Comparison of ENCODE assay signal across 12 cellular contexts in the genomic region with DNA sequence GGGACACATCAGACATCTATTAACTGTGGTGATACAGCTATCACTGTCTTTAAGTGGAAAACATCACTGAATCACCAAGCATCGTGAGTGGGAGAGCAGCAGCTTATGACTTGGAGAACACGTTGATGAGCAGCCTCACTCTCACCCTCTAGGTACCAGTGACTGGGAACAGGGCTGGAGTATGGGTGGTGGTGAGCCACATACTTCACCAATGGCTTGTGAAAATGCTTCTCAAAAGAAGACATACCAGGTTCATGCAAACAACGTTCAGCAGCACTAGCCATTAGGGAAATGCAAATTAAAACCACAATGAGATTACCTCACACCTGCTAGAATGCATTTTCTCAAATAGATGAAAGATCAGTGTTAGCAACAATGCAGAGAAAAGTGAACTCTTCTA. TPM values are rescaled to one million over a fixed set of nuclear protein-coding genes. Genes with fewer than 3 reads are reported as not detected.
DNase-seq lines count a peak whose midpoint lies in the region; ATAC-seq and TF ChIP-seq lines count a peak whose summit lies in the region.
"Had no signal": no experiment of that assay in that cellular context is flagged by ENCODE, and none has a peak within 500 bp of the region (broad histone marks: within the 10 kb centered on the region; RNA-seq: fewer than 3 reads in every experiment).

No MANE protein-coding gene starts in this region.

- ATAC-seq in GM18502 (IDR thresholded peaks at IDR 0.05; ENCODE audit: poor library complexity, unreplicated experiment), result peak; percentile 77
- peak; percentile 69 for ATAC-seq in GM19467 (IDR thresholded peaks at IDR 0.05; ENCODE audit: unreplicated experiment)
- ATAC-seq in HG02981 (IDR thresholded peaks at IDR 0.05; ENCODE audit: unreplicated experiment), result peak; percentile 63
- ATAC-seq in CD4-positive, alpha-beta T cell (ENCODE audit: poor library complexity), result no peak
- ATAC-seq: activated CD8-positive, alpha-beta memory T cell treated with anti-CD3 and anti-CD28 coated beads, Interleukin-2, amount 10 ng/mL, durations not matched to agents 7 days and 5 days; heart left ventricle had no signal

- no peaks in the 10 kb centered on the region for H3K27me3 ChIP-seq in CD4-positive, alpha-beta T cell (ENCODE audit: control insufficient read depth, insufficient read depth, low read length)
- H3K27me3 ChIP-seq: heart left ventricle, SJCRH30 had no signal

- H3K27me3 Mint-ChIP-seq in CD4-positive, alpha-beta T cell, result no peaks in the 10 kb centered on the region
- H3K27me3 Mint-ChIP-seq: activated CD8-positive, alpha-beta memory T cell treated with anti-CD3 and anti-CD28 coated beads, Interleukin-2, amount 10 ng/mL, durations not matched to agents 7 days and 5 days had no signal

- no peaks in the 10 kb centered on the region for H3K9me3 Mint-ChIP-seq in CD4-positive, alpha-beta T cell

- POLR2A ChIA-PET in CD4-positive, alpha-beta T cell (lab: Charles Lee), result no interaction called here

- no peaks in the 10 kb centered on the region for H3K9me3 ChIP-seq in CD4-positive, alpha-beta T cell (ENCODE audit: control insufficient read depth, low read length)
- H3K9me3 ChIP-seq: heart left ventricle, SJCRH30 had no signal

- H3K27ac ChIP-seq in CD4-positive, alpha-beta T cell (ENCODE audit: low read depth, low read length), result no peak overlapping the region
- H3K27ac ChIP-seq: heart left ventricle, SJCRH30 had no signal

- H3K36me3 Mint-ChIP-seq in CD4-positive, alpha-beta T cell (ENCODE audit: low read depth), result peaks cover 80% of the 10 kb centered on the region

- intact Hi-C loops in CD4-positive, alpha-beta T cell (cut with DNase I, micrococcal nuclease), result no loop called here

- H3K27ac Mint-ChIP-seq in CD4-positive, alpha-beta T cell, result no peak overlapping the region
- H3K27ac Mint-ChIP-seq: activated CD8-positive, alpha-beta memory T cell treated with anti-CD3 and anti-CD28 coated beads, Interleukin-2, amount 10 ng/mL, durations not matched to agents 7 days and 5 days had no signal

- CTCF ChIA-PET in CD4-positive, alpha-beta T cell (lab: Charles Lee), result no interaction called here

- no peak for TF ChIP-seq CTCF in CD4-positive, alpha-beta T cell (IDR thresholded peaks at IDR 0.05)

- H3K4me1 Mint-ChIP-seq in CD4-positive, alpha-beta T cell (ENCODE audit: low read depth), result peaks cover 11% of the 10 kb centered on the region

- DNase-seq in NCI-H526 treated with DMSO at 0.1 percent for 48 hours (lab: John Stamatoyannopoulos, UW) (peak; percentile 84), NCI-H2196 treated with DMSO at 0.1 percent for 48 hours (lab: John Stamatoyannopoulos, UW; ENCODE audit: unreplicated experiment) (no peak), NCI-H1105 (lab: John Stamatoyannopoulos, UW) (no peak), ecto neural progenitor cell (ENCODE audit: low spot score) (no peak)
- DNase-seq in CD4-positive, alpha-beta T cell, result no peak
- DNase-seq: activated CD8-positive, alpha-beta memory T cell treated with anti-CD3 and anti-CD28 coated beads, Interleukin-2, amount 10 ng/mL, durations not matched to agents 7 days and 5 days; heart left ventricle; NCI-H146; SJCRH30 had no signal

- no peak overlapping the region for H3K4me3 Mint-ChIP-seq in CD4-positive, alpha-beta T cell
- H3K4me3 Mint-ChIP-seq: activated CD8-positive, alpha-beta memory T cell treated with anti-CD3 and anti-CD28 coated beads, Interleukin-2, amount 10 ng/mL, durations not matched to agents 7 days and 5 days had no signal

RNA-seq across cellular contexts. Expression of a gene that starts 25.3 kb away (rescaled TPM):
- 10 to 100 TPM; 58.3 to 60.3 TPM for total RNA-seq in CD4-positive, alpha-beta T cell

RNA-seq across cellular contexts. Expression of a gene that starts 25.5 kb away (rescaled TPM):
- total RNA-seq in CD4-positive, alpha-beta T cell, result 1 to 10 TPM; 4.5 to 4.6 TPM
